Comparison of ENCODE assay signal across 28 cellular contexts in the genomic region with DNA sequence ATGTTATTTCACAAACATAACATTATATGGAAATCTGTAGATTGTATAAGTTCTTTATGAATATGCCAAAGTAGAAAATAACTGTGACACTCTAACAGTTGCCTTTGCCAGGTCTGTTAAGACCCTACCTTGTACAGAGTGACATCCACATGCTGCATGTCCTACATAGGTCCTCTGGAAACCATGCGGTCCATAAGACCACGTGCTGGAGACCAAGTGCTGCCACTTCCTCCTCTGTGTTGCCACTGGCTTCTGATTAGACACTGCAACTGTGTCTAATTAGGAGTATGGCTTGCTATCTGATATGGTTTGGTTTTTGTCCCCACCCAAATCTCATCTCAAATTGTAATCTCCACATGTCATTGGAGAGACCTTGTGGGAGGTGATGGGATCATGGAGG.
"Had no signal": no experiment of that assay in that cellular context is flagged by ENCODE, and none has a peak within 500 bp of the region (broad histone marks: within the 10 kb centered on the region; RNA-seq: fewer than 3 reads in every experiment).

No MANE protein-coding gene starts in this region.

- DNase-seq: colonic mucosa; cortex of kidney; dermis blood vessel endothelial cell; dorsolateral prefrontal cortex; effector CD4-positive, alpha-beta T cell; effector CD8-positive, alpha-beta T cell; effector memory CD4-positive, alpha-beta T cell; effector memory CD8-positive, alpha-beta T cell; endodermal cell; erythroblast; esophagus squamous epithelium; foreskin fibroblast; foreskin keratinocyte; foreskin melanocyte; gastrocnemius medialis; glutamatergic neuron; head of caudate nucleus; heart left ventricle; heart right ventricle had no signal

- ATAC-seq: effector memory CD8-positive, alpha-beta T cell; esophagus mucosa; foreskin keratinocyte; gastrocnemius medialis; gastroesophageal sphincter; heart left ventricle; heart right ventricle had no signal

- H3K4me3 ChIP-seq: colonic mucosa, coronary artery, dorsolateral prefrontal cortex, esophagus muscularis mucosa, esophagus squamous epithelium, gastrocnemius medialis, gastroesophageal sphincter, heart left ventricle, heart right ventricle had no signal

- H3K9me3 ChIP-seq: colonic mucosa, esophagus muscularis mucosa, esophagus squamous epithelium, gastrocnemius medialis, gastroesophageal sphincter, heart left ventricle had no signal

- FAIRE-seq: colon, endometrium, endothelial cell of umbilical vein, frontal cortex had no signal

- H3K36me3 ChIP-seq: colonic mucosa, esophagus muscularis mucosa, esophagus squamous epithelium, gastrocnemius medialis, gastroesophageal sphincter, heart left ventricle, heart right ventricle had no signal

- H3K4me1 ChIP-seq: colonic mucosa, esophagus squamous epithelium, foreskin keratinocyte, gastrocnemius medialis, gastroesophageal sphincter had no signal

- H3K27me3 ChIP-seq: colonic mucosa, esophagus muscularis mucosa, esophagus squamous epithelium, foreskin keratinocyte, gastrocnemius medialis, gastroesophageal sphincter, heart left ventricle, heart right ventricle had no signal

- H3K27ac ChIP-seq: colonic mucosa, coronary artery, dorsolateral prefrontal cortex, epithelial cell of prostate, esophagus muscularis mucosa, esophagus squamous epithelium, foreskin keratinocyte, gastrocnemius medialis, gastroesophageal sphincter, heart left ventricle, heart right ventricle had no signal
